In the genomic region with DNA sequence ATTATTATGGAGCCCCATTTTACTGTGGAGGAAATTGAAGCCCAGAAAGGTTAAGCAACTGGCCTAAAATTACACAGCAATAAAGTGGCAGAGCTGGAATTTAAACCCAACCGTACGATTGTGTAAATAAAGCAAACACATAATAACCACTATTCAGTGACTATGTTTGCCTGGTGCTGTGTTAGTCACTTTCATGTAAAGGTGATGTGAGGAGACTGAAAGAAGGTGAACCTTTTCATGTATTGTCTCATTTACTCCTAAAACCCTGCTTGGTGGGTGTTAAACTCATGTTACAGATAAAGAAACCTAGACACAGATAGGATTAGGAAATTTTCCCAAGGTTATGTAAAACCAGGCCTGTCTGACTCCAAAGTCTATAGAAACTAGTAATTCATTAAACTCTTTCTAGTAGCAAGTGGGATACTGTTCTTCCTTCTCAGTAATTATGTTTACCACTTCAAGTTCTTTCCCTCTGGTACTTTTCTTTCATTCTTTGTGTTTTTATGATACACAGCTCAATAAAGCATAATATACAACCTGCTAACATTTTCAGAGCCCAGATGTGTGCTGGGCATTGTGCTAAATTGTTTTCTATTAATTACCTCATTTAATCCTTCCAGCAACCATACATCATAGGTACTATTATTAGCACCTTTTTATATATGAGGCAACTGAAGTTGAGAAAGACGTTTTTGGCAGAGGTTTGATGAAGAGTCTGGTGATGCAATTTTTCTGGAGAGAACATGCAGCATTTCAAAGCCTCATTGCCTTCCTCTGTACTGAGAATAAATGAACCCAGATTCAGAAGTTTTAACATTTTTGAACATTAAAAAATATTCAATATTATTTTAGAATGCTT, we compare ENCODE assay signal across 1 cellular context.
TF ChIP-seq lines count a peak whose summit lies in the region.

No MANE protein-coding gene starts in this region.

TF ChIP-seq in SK-N-SH, 30 proteins besides CTCF, POLR2A, EP300 and RAD21 (continued from another document):
- TF ChIP-seq USF1 (IDR thresholded peaks at IDR 0.05; ENCODE audit: borderline replicate concordance, low read depth) (no peak), MAX (IDR thresholded peaks at IDR 0.05; ENCODE audit: low read depth) (no peak), NFIC (IDR thresholded peaks at IDR 0.05; ENCODE audit: borderline replicate concordance) (no peak), SMC3 (IDR thresholded peaks at IDR 0.05; ENCODE audit: low read depth, low read length) (no peak), TEAD4 (IDR thresholded peaks at IDR 0.05; ENCODE audit: borderline replicate concordance, insufficient read depth) (no peak), NRF1 (IDR thresholded peaks at IDR 0.05; ENCODE audit: low read depth, low read length) (no peak)
TF ChIP-seq in SK-N-SH: peak in this region for 0.
